In genomic region chr5:104305602-104306001, GRCh38 we compare ENCODE assay signal across 24 cellular contexts.
"Had no signal": no experiment of that assay in that cellular context is flagged by ENCODE, and none has a peak within 500 bp of the region (broad histone marks: within the 10 kb centered on the region; RNA-seq: fewer than 3 reads in every experiment).

No MANE protein-coding gene starts in this region.

- H3K27ac ChIP-seq: ascending aorta, breast epithelium, SJSA1 had no signal

- H3K4me3 ChIP-seq: ascending aorta, breast epithelium, SJSA1 had no signal

- DNase-seq: activated CD4-positive, alpha-beta T cell treated with anti-CD3 and anti-CD28 coated beads, Interleukin-2, amount 10 ng/mL, durations not matched to agents 24 days and 14 days; activated CD4-positive, alpha-beta T cell treated with anti-CD3 and anti-CD28 coated beads, Interleukin-2, amount 50 U/mL, for 4 hours; activated CD8-positive, alpha-beta T cell treated with anti-CD3 and anti-CD28 coated beads for 36 hours; activated gamma-delta T cell; activated naive CD4-positive, alpha-beta T cell treated with Interleukin-2 at 50 U/mL for 16 hours; activated naive CD8-positive, alpha-beta T cell treated with anti-CD3 and anti-CD28 coated beads, Interleukin-2, amount 10 ng/mL, durations not matched to agents 7 days and 5 days; activated T-cell treated with anti-CD3 and anti-CD28 coated beads, Interleukin-2, amount 50 U/mL, for 24 hours; amygdala; cortex of kidney; Karpas-422; KBM-7; NCI-H1048; NCI-H1105 treated with DMSO at 0.1 percent for 48 hours; NCI-H1436; NCI-H1694; NCI-H2029; NCI-H345; NCI-H524 treated with DMSO at 0.1 percent for 48 hours; Right ventricle myocardium superior; SK-N-SH; T1000 had no signal
